Comparison of ENCODE assay signal across 1 cellular context in the genomic region with DNA sequence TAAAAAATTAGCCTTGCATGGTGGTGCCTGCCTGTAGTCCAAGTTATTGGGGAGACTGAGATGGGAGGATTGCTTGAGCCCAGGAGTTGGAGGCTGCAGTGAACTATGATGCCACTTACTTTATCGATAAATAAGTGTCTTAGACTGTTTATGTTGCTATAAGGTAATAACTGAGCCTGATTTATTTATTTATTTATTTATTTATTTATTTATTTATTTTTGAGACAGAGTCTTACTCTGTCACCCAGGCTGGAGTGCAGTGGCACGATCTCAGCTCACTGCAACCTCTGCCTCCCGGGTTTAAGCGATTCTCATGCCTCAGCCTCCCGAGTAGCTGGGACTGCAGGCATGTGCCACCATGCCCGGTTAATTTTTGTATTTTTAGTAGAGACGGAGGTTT. TPM values are rescaled to one million over a fixed set of nuclear protein-coding genes. Genes with fewer than 3 reads are reported as not detected.
"Had no signal": no experiment of that assay in that cellular context is flagged by ENCODE, and none has a peak within 500 bp of the region (broad histone marks: within the 10 kb centered on the region; RNA-seq: fewer than 3 reads in every experiment).

No MANE protein-coding gene starts in this region.

RNA-seq across cellular contexts. Expression of gene MAGIX, which starts 30.3 kb away (rescaled TPM):
- total RNA-seq: HT1080 had no signal
